In the genomic region with DNA sequence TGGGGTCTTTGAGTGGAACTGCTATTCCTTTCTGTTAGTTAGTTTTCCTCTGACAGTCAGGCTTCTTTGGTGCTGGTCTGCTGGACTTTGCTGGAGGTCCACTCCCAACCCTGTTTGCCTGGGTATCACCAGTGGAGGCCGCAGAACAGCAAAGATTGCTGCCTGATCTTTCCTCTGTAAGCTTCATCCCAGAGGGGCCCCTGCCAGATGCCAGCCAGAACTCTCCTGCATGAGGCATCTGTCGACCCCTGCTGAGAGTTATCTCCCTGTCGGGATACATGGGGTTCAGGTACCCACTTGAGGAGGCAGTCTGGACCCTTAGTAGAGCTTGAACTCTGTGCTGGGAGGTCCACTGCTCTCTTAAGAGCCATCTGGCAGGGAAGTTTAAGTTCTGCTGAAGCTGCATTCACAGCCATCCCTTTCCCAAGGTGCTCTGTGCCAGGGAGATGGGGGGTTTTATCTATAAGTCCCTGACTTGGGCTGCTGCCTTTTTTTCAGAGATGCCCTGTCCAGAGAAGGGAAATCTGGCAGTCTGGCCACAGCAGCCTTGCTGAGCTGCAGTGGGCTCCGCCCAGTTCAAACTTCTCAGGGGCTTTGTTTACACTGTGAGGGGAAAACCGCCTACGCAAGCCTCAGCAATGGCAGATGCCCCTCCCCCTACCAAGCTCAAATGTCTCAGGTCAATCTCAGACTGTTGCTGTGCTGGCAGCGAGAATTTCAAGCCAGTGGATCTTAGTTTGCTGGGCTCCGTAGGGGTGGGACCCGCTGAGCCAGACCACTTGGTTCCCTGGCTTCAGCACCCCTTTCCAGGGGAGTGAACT, we compare ENCODE assay signal across 20 cellular contexts.
A peak's percentile ranks its signal among the peaks of the same experiment; 100 is the strongest.
DNase-seq lines count a peak whose midpoint lies in the region; ATAC-seq and TF ChIP-seq lines count a peak whose summit lies in the region.
"Had no signal": no experiment of that assay in that cellular context is flagged by ENCODE, and none has a peak within 500 bp of the region (broad histone marks: within the 10 kb centered on the region; RNA-seq: fewer than 3 reads in every experiment).

No MANE protein-coding gene starts in this region.

- H3K4me3 Mint-ChIP-seq in progenitor cell of endocrine pancreas (ENCODE audit: low read depth), result no peak overlapping the region

- no peak for ATAC-seq in HG03045 (IDR thresholded peaks at IDR 0.05; ENCODE audit: unreplicated experiment)
- ATAC-seq: gastrocnemius medialis, GM12878, psoas muscle had no signal

- peaks cover 9% of the 10 kb centered on the region for H3K4me1 Mint-ChIP-seq in progenitor cell of endocrine pancreas (ENCODE audit: low read depth)

- TF ChIP-seq CTCF in progenitor cell of endocrine pancreas (IDR thresholded peaks at IDR 0.05; ENCODE audit: unreplicated experiment), result no peak

- DNase-seq in NCI-H146 (lab: John Stamatoyannopoulos, UW) (peak; percentile 15), NCI-H146 treated with DMSO at 0.1 percent for 48 hours (lab: John Stamatoyannopoulos, UW; ENCODE audit: unreplicated experiment) (no peak), SW480 (ENCODE audit: low spot score) (peak; percentile 20), iPS DF 19.7 (ENCODE audit: low read depth, low spot score) (peak; percentile 20), progenitor cell of endocrine pancreas (ENCODE audit: low spot score, unreplicated experiment) (peak; percentile 35), NAMALWA (ENCODE audit: low spot score) (no peak)
- DNase-seq in stimulated activated CD4-positive, alpha-beta T cell treated with anti-CD3 and anti-CD28 coated beads, Interleukin-4, amount 100 ng/mL, for 4 hours, result no peak
- DNase-seq: 8988T; activated CD4-positive, CD25-positive, alpha-beta regulatory T cell; activated CD8-positive, alpha-beta memory T cell treated with anti-CD3 and anti-CD28 coated beads, Interleukin-2, amount 50 U/mL, for 4 hours; activated naive CD4-positive, alpha-beta T cell treated with Interleukin-2 at 50 U/mL for 16 hours; C1 segment of cervical spinal cord; EL; gastrocnemius medialis; KBM-7; NCI-H1105 treated with DMSO at 0.1 percent for 48 hours; psoas muscle; T-helper 1 cell had no signal

- H3K27me3 Mint-ChIP-seq in progenitor cell of endocrine pancreas, result no peaks in the 10 kb centered on the region

- H3K36me3 Mint-ChIP-seq in progenitor cell of endocrine pancreas (ENCODE audit: insufficient read depth), result peaks cover 13% of the 10 kb centered on the region

- H3K9me3 Mint-ChIP-seq in progenitor cell of endocrine pancreas (ENCODE audit: low read depth), result peaks cover 27% of the 10 kb centered on the region

- H3K27ac Mint-ChIP-seq in progenitor cell of endocrine pancreas, result peak overlapping the region; percentile 63

Comparison
In these comparisons a context has a peak if more than half of its experiments do, and no peak if none do; other contexts are left out.
1. DNase-seq: peak in NCI-H146 (single experiment), SW480 (single experiment), iPS DF 19.7 (single experiment) and progenitor cell of endocrine pancreas (single experiment); none in NCI-H146 treated with DMSO at 0.1 percent for 48 hours (single experiment), NAMALWA (single experiment) and stimulated activated CD4-positive, alpha-beta T cell treated with anti-CD3 and anti-CD28 coated beads, Interleukin-4, amount 100 ng/mL, for 4 hours (0 of 2).